Comparison of ENCODE assay signal across 10 cellular contexts in the genomic region with DNA sequence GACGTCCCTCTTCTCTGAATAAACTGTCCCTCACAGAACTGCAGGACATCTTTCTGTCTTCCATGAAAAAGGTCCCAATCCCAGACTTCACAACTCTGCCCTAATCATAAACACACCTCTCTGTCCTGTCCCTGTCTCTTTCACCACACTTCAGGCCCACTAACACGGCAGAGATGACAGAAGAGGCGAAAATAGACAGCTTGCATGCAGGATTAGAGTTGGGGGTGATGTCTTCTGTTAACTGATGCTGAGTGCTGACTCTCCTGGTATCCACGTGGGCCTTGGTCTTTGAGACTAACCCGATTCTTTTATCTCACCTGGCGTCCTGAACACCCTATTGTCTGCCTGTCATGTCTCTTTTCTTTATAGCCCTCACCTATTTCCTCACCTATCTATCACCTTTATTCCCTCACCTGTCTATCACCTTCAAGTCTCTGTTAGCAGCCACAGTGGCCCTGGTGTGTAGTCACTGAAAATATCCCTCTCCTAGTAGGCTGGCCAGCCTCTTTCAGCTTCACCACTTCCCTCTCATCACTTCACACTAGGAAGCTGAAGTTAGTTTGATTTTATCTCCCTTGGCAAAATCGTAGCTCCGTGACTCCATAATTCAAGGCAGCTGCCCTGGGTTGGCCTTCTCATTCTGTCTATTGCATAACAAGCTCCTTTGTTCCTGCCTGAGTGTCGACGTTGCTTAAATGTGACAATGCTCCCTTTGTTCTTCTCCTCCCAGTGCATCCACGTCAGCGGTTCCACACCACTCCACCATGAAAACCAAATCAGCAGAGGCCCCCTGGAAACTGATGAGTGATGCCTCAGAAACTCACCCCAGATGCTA. TPM values are rescaled to one million over a fixed set of nuclear protein-coding genes. Genes with fewer than 3 reads are reported as not detected.
DNase-seq lines count a peak whose midpoint lies in the region; ATAC-seq and TF ChIP-seq lines count a peak whose summit lies in the region.
"Had no signal": no experiment of that assay in that cellular context is flagged by ENCODE, and none has a peak within 500 bp of the region (broad histone marks: within the 10 kb centered on the region; RNA-seq: fewer than 3 reads in every experiment).

No MANE protein-coding gene starts in this region.

- H3K4me1 ChIP-seq in BE2C: peaks cover 19% of the 10 kb centered on the region
- no peaks in the 10 kb centered on the region for H3K4me1 ChIP-seq in upper lobe of left lung

- H3K27ac ChIP-seq in dorsolateral prefrontal cortex (peak overlapping the region in 57 of 59 donors; percentile 2 to 91 (median 71)), upper lobe of left lung (no peak overlapping the region)

- no peaks in the 10 kb centered on the region for H3K27me3 ChIP-seq in BE2C
- no peaks in the 10 kb centered on the region for H3K27me3 ChIP-seq in dorsolateral prefrontal cortex
- no peaks in the 10 kb centered on the region for H3K27me3 ChIP-seq in upper lobe of left lung

- no peaks in the 10 kb centered on the region for H3K4me1 Mint-ChIP-seq in activated naive CD8-positive, alpha-beta T cell treated with anti-CD3 and anti-CD28 coated beads, Interleukin-2, amount 50 U/mL, for 24 hours

- no peaks in the 10 kb centered on the region for H3K36me3 Mint-ChIP-seq in activated naive CD8-positive, alpha-beta T cell treated with anti-CD3 and anti-CD28 coated beads, Interleukin-2, amount 50 U/mL, for 24 hours (ENCODE audit: low read depth)
- H3K36me3 Mint-ChIP-seq: activated naive CD4-positive, alpha-beta T cell treated with anti-CD3 and anti-CD28 coated beads, Interleukin-2, amount 50 U/mL, for 72 hours had no signal

- no peak overlapping the region for H3K4me3 Mint-ChIP-seq in activated naive CD8-positive, alpha-beta T cell treated with anti-CD3 and anti-CD28 coated beads, Interleukin-2, amount 50 U/mL, for 24 hours

- H3K27me3 Mint-ChIP-seq in activated naive CD8-positive, alpha-beta T cell treated with anti-CD3 and anti-CD28 coated beads, Interleukin-2, amount 50 U/mL, for 24 hours: peaks cover 11% of the 10 kb centered on the region

- TF ChIP-seq POLR2A in upper lobe of left lung (IDR thresholded peaks at IDR 0.05): no peak

- intact Hi-C loops in dorsolateral prefrontal cortex (cut with DNase I): no loop called here

- 29 to 31% methylated on average over 12 of the region's 12 CpGs for WGBS in upper lobe of left lung, 2 donors

- no peak overlapping the region for H3K4me3 ChIP-seq in BE2C (ENCODE audit: low read depth, low read length)
- H3K4me3 ChIP-seq in dorsolateral prefrontal cortex: peak overlapping the region in 3 of 59 donors; percentile 12 to 27 (median 21)
- H3K4me3 ChIP-seq in upper lobe of left lung: no peak overlapping the region

- DNase-seq in BE2C: peak; percentile 16
- peak; percentile 44 for DNase-seq in NCI-H2107 (lab: John Stamatoyannopoulos, UW)
- DNase-seq in dorsolateral prefrontal cortex: peak in 8 of 10 donors; percentile 33 to 76 (median 52)
- DNase-seq in midbrain (lab: John Stamatoyannopoulos, UW): peak; percentile 86
- no peak for DNase-seq in activated naive CD8-positive, alpha-beta T cell treated with anti-CD3 and anti-CD28 coated beads, Interleukin-2, amount 50 U/mL, for 24 hours
- no peak for DNase-seq in upper lobe of left lung
- DNase-seq: T-helper 1 cell had no signal

- H3K9me3 ChIP-seq in BE2C (no peaks in the 10 kb centered on the region), upper lobe of left lung (no peaks in the 10 kb centered on the region)

- H3K27ac Mint-ChIP-seq in activated naive CD8-positive, alpha-beta T cell treated with anti-CD3 and anti-CD28 coated beads, Interleukin-2, amount 50 U/mL, for 24 hours: no peak overlapping the region

- H3K9me3 Mint-ChIP-seq in activated naive CD8-positive, alpha-beta T cell treated with anti-CD3 and anti-CD28 coated beads, Interleukin-2, amount 50 U/mL, for 24 hours: no peaks in the 10 kb centered on the region

- TF ChIP-seq CTCF in BE2C (IDR thresholded peaks at IDR 0.05; ENCODE audit: low read depth, low read length) (no peak), dorsolateral prefrontal cortex (IDR thresholded peaks at IDR 0.05 in 54 of 56, conservative IDR thresholded peaks at IDR 0.05 in 2 of 56; ENCODE audit: low read depth in 1 of 56, partially characterized antibody in 56 of 56) (peak in 3 of 56 donors; percentile 11 to 19 (median 16)), upper lobe of left lung (IDR thresholded peaks at IDR 0.05) (no peak)

- H3K36me3 ChIP-seq in BE2C: no peaks in the 10 kb centered on the region
- no peaks in the 10 kb centered on the region for H3K36me3 ChIP-seq in upper lobe of left lung

- TF ChIP-seq EP300 in upper lobe of left lung (IDR thresholded peaks at IDR 0.05): no peak

- ATAC-seq in GM21447 (IDR thresholded peaks at IDR 0.05; ENCODE audit: unreplicated experiment) (no peak), HG03175 (IDR thresholded peaks at IDR 0.05; ENCODE audit: unreplicated experiment) (no peak), upper lobe of left lung (ENCODE audit: low FRiP score in 2 of 2) (no peak)
- ATAC-seq in activated naive CD8-positive, alpha-beta T cell treated with anti-CD3 and anti-CD28 coated beads, Interleukin-2, amount 50 U/mL, for 24 hours: no peak
- ATAC-seq: activated naive CD4-positive, alpha-beta T cell treated with anti-CD3 and anti-CD28 coated beads, Interleukin-2, amount 50 U/mL, for 72 hours had no signal

RNA-seq across cellular contexts. Expression of a gene that starts 30.6 kb away (rescaled TPM):
- polyA plus RNA-seq in BE2C (2012; ENCODE audit: insufficient read depth, insufficient read length, low read depth): 32.0 TPM
- total RNA-seq in dorsolateral prefrontal cortex: 1 to 10 TPM in 103 of 120 experiments, under 1 TPM in 17; 0.25 to 5.9 (median 1.6) TPM
- under 1 TPM in 1 of 6 donors, not detected in 5; 0.13 TPM for total RNA-seq in upper lobe of left lung
- total RNA-seq: activated naive CD4-positive, alpha-beta T cell treated with anti-CD3 and anti-CD28 coated beads, Interleukin-2, amount 50 U/mL, for 72 hours had no signal

Comparison
In these comparisons a context has a peak if more than half of its experiments do, and no peak if none do; other contexts are left out.
1. DNase-seq: peak in BE2C (single experiment), NCI-H2107 (single experiment), dorsolateral prefrontal cortex (8 of 10) and midbrain (single experiment); none in activated naive CD8-positive, alpha-beta T cell treated with anti-CD3 and anti-CD28 coated beads, Interleukin-2, amount 50 U/mL, for 24 hours (single experiment) and upper lobe of left lung (0 of 2).
2. H3K27ac ChIP-seq: peak in dorsolateral prefrontal cortex (57 of 59); none in upper lobe of left lung (0 of 4).